8 cellular contexts compared by ENCODE assay signal in genomic region chr1:115641762-115642167, GRCh38. TPM values are rescaled to one million over a fixed set of nuclear protein-coding genes. Genes with fewer than 3 reads are reported as not detected.
A peak's percentile ranks its signal among the peaks of the same experiment; 100 is the strongest.
DNase-seq lines count a peak whose midpoint lies in the region; ATAC-seq and TF ChIP-seq lines count a peak whose summit lies in the region.

Gene VANGL1, plus strand, starts transcription at chr1:115641970. Its CDS starts 9,444 bp downstream, at chr1:115651414.

- ATAC-seq in GM21786 (IDR thresholded peaks at IDR 0.05; ENCODE audit: unreplicated experiment), result peak; percentile 54

- H3K9me3 ChIP-seq in iPS-20b (ENCODE audit: insufficient read depth, low read depth, low read length), result no peaks in the 10 kb centered on the region; the same call in 1 of the 2 replicates
- H3K9me3 ChIP-seq in spleen, result peaks cover 0 to 30% (median 23%) of the 10 kb centered on the region in 8 donors

- DNase-seq in NCI-H2029 (lab: John Stamatoyannopoulos, UW) (peak; percentile 51), NCI-H2029 treated with DMSO at 0.1 percent for 48 hours (lab: John Stamatoyannopoulos, UW) (no peak), HuH-7.5 (ENCODE audit: low spot score) (peak; percentile 65), SK-N-DZ (ENCODE audit: low spot score) (peak; percentile 32), spleen (peak; percentile 88)

- H3K4me3 ChIP-seq in iPS-20b (ENCODE audit: low read length) (peak within 1 kb of the TSS; percentile 71), spleen (peak within 1 kb of the TSS; percentile 60 to 92 (median 80))

- H3K27me3 ChIP-seq in iPS-20b (ENCODE audit: insufficient read depth, low read length) (peaks cover 17% of the 10 kb centered on the region; the same call in 1 of the 2 replicates), spleen (replicated peaks in 1 of 7) (peaks cover 0 to 39% (median 5%) of the 10 kb centered on the region in 7 donors)

- H3K4me1 ChIP-seq in iPS-20b (ENCODE audit: insufficient read depth, low read length) (peaks cover 10% of the 10 kb centered on the region), spleen (peaks cover 0 to 17% (median 10%) of the 10 kb centered on the region in 6 donors)

- H3K36me3 ChIP-seq in iPS-20b (ENCODE audit: insufficient read depth, low read depth, low read length) (no peaks in the 10 kb centered on the region), spleen (no peaks in the 10 kb centered on the region)

- TF ChIP-seq CTCF in brain (conservative IDR thresholded peaks at IDR 0.05) (no peak), spleen (IDR thresholded peaks at IDR 0.05 in 8 of 11, conservative IDR thresholded peaks at IDR 0.05 in 3 of 11) (no peak)

- H3K27ac Mint-ChIP-seq in brain, result peak within 1 kb of the TSS; percentile 64 to 84 (median 73)

- intact Hi-C loops in spleen (cut with DNase I; ENCODE audit: low total_unique reads), result no loop called here

- peak within 1 kb of the TSS; percentile 88 to 93 (median 90) for H3K4me3 Mint-ChIP-seq in brain

- 1 to 5% (median 2%) methylated on average over 13 to 61 of the region's 61 CpGs for WGBS in spleen, 5 donors

- TF ChIP-seq POLR2A in spleen (IDR thresholded peaks at IDR 0.05), result no peak

- H3K27ac ChIP-seq in iPS-20b (ENCODE audit: low read length) (no peak within 1 kb of the TSS), spleen (peak within 1 kb of the TSS in 7 of 8 donors; percentile 20 to 77 (median 57))

- peaks cover 53% of the 10 kb centered on the region for H3K27me3 Mint-ChIP-seq in brain

- peaks cover 13% of the 10 kb centered on the region for H3K4me1 Mint-ChIP-seq in brain

- H3K9me3 Mint-ChIP-seq in brain, result peaks cover 26 to 40% (median 32%) of the 10 kb centered on the region in 5 experiments

- H3K9ac ChIP-seq in iPS-20b (ENCODE audit: low read depth, low read length), result peak within 1 kb of the TSS; percentile 33; the same call in 1 of the 2 replicates

- peaks cover 12% of the 10 kb centered on the region for H3K36me3 Mint-ChIP-seq in brain

RNA-seq across cellular contexts. Expression of gene VANGL1, which starts in this region (rescaled TPM):
- 1.6 and 1.7 TPM in 2 replicates for polyA plus RNA-seq in SK-N-DZ (2014; cell fraction: cytosol; rRNA removed)
- 1.0 and 2.6 TPM in 2 replicates for polyA plus RNA-seq in SK-N-DZ (2014; cell fraction: nucleus; rRNA removed)
- polyA plus RNA-seq in brain (ENCODE audit: insufficient read depth, low read depth, low replicate concordance), result 10.8 TPM
- total RNA-seq in spleen, result 1 to 10 TPM; 2.9 to 7.0 (median 4.5) TPM
- under 1 TPM; 0.24 to 0.64 (median 0.61) TPM for polyA plus RNA-seq in spleen
